In genomic region chr11:109798521-109798920, GRCh38 we compare ENCODE assay signal across 23 cellular contexts.
"Had no signal": no experiment of that assay in that cellular context is flagged by ENCODE, and none has a peak within 500 bp of the region (broad histone marks: within the 10 kb centered on the region; RNA-seq: fewer than 3 reads in every experiment).

No MANE protein-coding gene starts in this region.

- H3K36me3 ChIP-seq: left ventricle myocardium inferior, lower lobe of right lung, right lobe of liver, spleen, stomach, thoracic aorta, transverse colon had no signal

- DNase-seq: effector CD4-positive, alpha-beta T cell; endodermal cell; foreskin keratinocyte; immature natural killer cell; kidney; left cardiac atrium; left ventricle myocardium inferior; lower lobe of right lung; naive B cell; psoas muscle; retina; right lobe of liver; spleen; stimulated activated CD4-positive, alpha-beta T cell treated with anti-CD3 and anti-CD28 coated beads, Interleukin-15, amount 100 ng/mL, for 24 hours; stimulated activated CD4-positive, alpha-beta T cell treated with anti-CD3 and anti-CD28 coated beads, Interleukin-1b, Interleukin-23, amount 100 ng/mL, for 48 hours; stimulated activated CD4-positive, alpha-beta T cell treated with anti-CD3 and anti-CD28 coated beads, Interleukin-4, amount 100 ng/mL, for 24 hours; stimulated activated naive B cell treated with anti-CD40 and anti-IgM and Interleukin-4, amounts not matched to agents 10 μg/mL and 1 μg/mL and 100 μg/mL, for 72 hours; stomach; substantia nigra; transverse colon had no signal

- H3K27me3 ChIP-seq: foreskin keratinocyte, right lobe of liver, spleen, stomach, transverse colon had no signal

- H3K27ac ChIP-seq: coronary artery, foreskin keratinocyte, left ventricle myocardium inferior, lower lobe of right lung, parathyroid adenoma, psoas muscle, right lobe of liver, spleen, stomach, thoracic aorta, transverse colon had no signal

- H3K9ac ChIP-seq: parathyroid adenoma had no signal

- H2AFZ ChIP-seq: parathyroid adenoma had no signal

- H3K9me3 ChIP-seq: lower lobe of right lung, psoas muscle, right lobe of liver, spleen, stomach, thoracic aorta, transverse colon had no signal

- H3K4me1 ChIP-seq: foreskin keratinocyte, left ventricle myocardium inferior, lower lobe of right lung, parathyroid adenoma, psoas muscle, right lobe of liver, spleen, stomach, transverse colon had no signal

- H3K79me2 ChIP-seq: parathyroid adenoma had no signal

- ATAC-seq: foreskin keratinocyte; left cardiac atrium; lower lobe of right lung; psoas muscle; right lobe of liver; stimulated activated naive B cell treated with anti-CD40 and anti-IgM and Interleukin-4, amounts not matched to agents 10 μg/mL and 1 μg/mL and 100 μg/mL, for 72 hours had no signal

- H3K4me3 ChIP-seq: coronary artery, left ventricle myocardium inferior, lower lobe of right lung, psoas muscle, right lobe of liver, spleen, stomach, thoracic aorta, transverse colon had no signal
